Comparison of ENCODE assay signal across 11 cellular contexts in genomic region chrX:149453030-149453429, GRCh38. TPM values are rescaled to one million over a fixed set of nuclear protein-coding genes. Genes with fewer than 3 reads are reported as not detected.
DNase-seq lines count a peak whose midpoint lies in the region; ATAC-seq, FAIRE-seq and TF ChIP-seq lines count a peak whose summit lies in the region.
"Had no signal": no experiment of that assay in that cellular context is flagged by ENCODE, and none has a peak within 500 bp of the region (broad histone marks: within the 10 kb centered on the region; RNA-seq: fewer than 3 reads in every experiment).

No MANE protein-coding gene starts in this region.

- dilution Hi-C loops in endothelial cell of umbilical vein (cut with MboI; ENCODE audit: extremely low pct_ligation_motif_present, low sequenced_read_pairs): no loop called here

- no peaks in the 10 kb centered on the region for H3K79me1 ChIP-seq in trophoblast cell (ENCODE audit: low read length)

- H2AFZ ChIP-seq in endothelial cell of umbilical vein (ENCODE audit: low read depth, low read length) (no peak overlapping the region), trophoblast cell (ENCODE audit: insufficient read depth, low read length, poor library complexity) (no peak overlapping the region)

- peak; percentile 87 for FAIRE-seq in endothelial cell of umbilical vein (lab: Jason Lieb, UNC)
- FAIRE-seq: TTC549 had no signal

- H3K9ac ChIP-seq in endothelial cell of umbilical vein (replicated peaks; ENCODE audit: extremely low read depth, insufficient read depth, low read length) (no peak overlapping the region), trophoblast cell (ENCODE audit: low read length) (no peak overlapping the region)

- H2BK120ac ChIP-seq in trophoblast cell (ENCODE audit: insufficient read depth, low read length, poor library complexity): no peak overlapping the region

- intact Hi-C loops in endothelial cell of umbilical vein (cut with micrococcal nuclease): no loop called here

- H3K18ac ChIP-seq in trophoblast cell (ENCODE audit: low read length): no peak overlapping the region

- no peak overlapping the region for H4K91ac ChIP-seq in trophoblast cell (ENCODE audit: low read depth, low read length)

- no TSS peak for BruUV-seq in endothelial cell of umbilical vein (replicated peaks; lab: Mats Ljungman, UMichigan)

- no peaks in the 10 kb centered on the region for H3K9me1 ChIP-seq in endothelial cell of umbilical vein (replicated peaks; ENCODE audit: control insufficient read depth, extremely low read depth, insufficient read depth, low read length)

- H3K36me3 ChIP-seq in endothelial cell of umbilical vein (ENCODE audit: control insufficient read depth in 2 of 2, extremely low read depth in 1 of 2, insufficient read depth in 2 of 2, low read length in 2 of 2) (no peaks in the 10 kb centered on the region), trophoblast cell (ENCODE audit: control insufficient read depth in 1 of 2, insufficient read depth in 2 of 2, low read length in 2 of 2) (no peaks in the 10 kb centered on the region)
- H3K36me3 ChIP-seq: neutrophil had no signal

- H2BK12ac ChIP-seq in trophoblast cell (ENCODE audit: low read length): no peak overlapping the region

- H3K27me3 ChIP-seq in endothelial cell of umbilical vein (ENCODE audit: control insufficient read depth in 2 of 2, insufficient read depth in 2 of 2, low read length in 2 of 2) (no peaks in the 10 kb centered on the region), trophoblast cell (ENCODE audit: insufficient read depth, low read length) (no peaks in the 10 kb centered on the region)
- H3K27me3 ChIP-seq: neutrophil had no signal

- H4K12ac ChIP-seq in trophoblast cell (ENCODE audit: low read depth, low read length): no peak overlapping the region

- CTCF ChIA-PET in endothelial cell of umbilical vein (lab: Charles Lee): no interaction called here

- TF ChIP-seq POLR2A in endothelial cell of umbilical vein (IDR thresholded peaks at IDR 0.05; ENCODE audit: low read depth, low read length): no peak

- H3K23ac ChIP-seq in trophoblast cell (ENCODE audit: low read length): no peak overlapping the region

- H4K8ac ChIP-seq in trophoblast cell (ENCODE audit: low read depth, low read length): no peak overlapping the region

- TF ChIP-seq CTCF in endothelial cell of umbilical vein (IDR thresholded peaks at IDR 0.05; ENCODE audit: extremely low read depth in 1 of 2, insufficient read depth in 1 of 2, low read depth in 1 of 2, low read length in 2 of 2): no peak

- H3K4me1 ChIP-seq in endothelial cell of umbilical vein (ENCODE audit: control insufficient read depth, extremely low read depth, insufficient read depth, low read length): peaks cover 3% of the 10 kb centered on the region
- H3K4me1 ChIP-seq in trophoblast cell (ENCODE audit: control insufficient read depth in 1 of 2, insufficient read depth in 2 of 2, low read length in 2 of 2): no peaks in the 10 kb centered on the region

- no peaks in the 10 kb centered on the region for H3K9me3 ChIP-seq in endothelial cell of umbilical vein (replicated peaks; ENCODE audit: control insufficient read depth, insufficient read depth, low read length)
- H3K9me3 ChIP-seq in trophoblast cell (ENCODE audit: insufficient read depth, low read depth, low read length): no peaks in the 10 kb centered on the region
- H3K9me3 ChIP-seq: neutrophil had no signal

- POLR2A ChIA-PET in endothelial cell of umbilical vein (lab: Charles Lee): no interaction called here

- H3K79me2 ChIP-seq in endothelial cell of umbilical vein (ENCODE audit: control insufficient read depth, insufficient read depth, low read length) (no peaks in the 10 kb centered on the region), trophoblast cell (ENCODE audit: control insufficient read depth, insufficient read depth, low read length, poor library complexity) (no peaks in the 10 kb centered on the region)

- no peaks in the 10 kb centered on the region for H4K20me1 ChIP-seq in endothelial cell of umbilical vein (replicated peaks; ENCODE audit: control insufficient read depth, extremely low read depth, insufficient read depth, low read length)

- no peak overlapping the region for H3K14ac ChIP-seq in trophoblast cell (ENCODE audit: low read length)

- H3K27ac ChIP-seq in endothelial cell of umbilical vein (ENCODE audit: insufficient read depth, low read depth, low read length) (no peak overlapping the region), trophoblast cell (ENCODE audit: low read depth, low read length) (no peak overlapping the region)
- H3K27ac ChIP-seq: epithelial cell of prostate, neutrophil had no signal

- no peak overlapping the region for H2AK5ac ChIP-seq in trophoblast cell (ENCODE audit: low read length)

- H3K4me3 ChIP-seq in endothelial cell of umbilical vein (replicated peaks in 1 of 3; ENCODE audit: insufficient read depth in 1 of 3, low read depth in 1 of 3, low read length in 3 of 3) (no peak overlapping the region), trophoblast cell (ENCODE audit: low read depth, low read length) (no peak overlapping the region)

- H2BK5ac ChIP-seq in trophoblast cell (ENCODE audit: low read depth, low read length, poor library complexity): no peak overlapping the region

- DNase-seq in H4 (ENCODE audit: low spot score) (peak; percentile 30), RKO (ENCODE audit: low spot score) (peak; percentile 54), endothelial cell of umbilical vein (ENCODE audit: low read depth, low spot score) (peak; percentile 19), trophoblast cell (peak; percentile 36 to 59), iPS-NIHi11 (ENCODE audit: low spot score) (no peak)
- DNase-seq: NCI-H187 had no signal

- H3K4me2 ChIP-seq in endothelial cell of umbilical vein (ENCODE audit: insufficient read depth, low read length) (no peak overlapping the region), trophoblast cell (ENCODE audit: low read length) (no peak overlapping the region)

- H3K4ac ChIP-seq in trophoblast cell (ENCODE audit: low read depth, low read length): no peak overlapping the region

- no CpG with 5 or more reads among the region's 2 CpGs for WGBS in trophoblast cell (ENCODE audit: extremely low coverage, insufficient coverage, insufficient read length)

- ATAC-seq in HG02885 (IDR thresholded peaks at IDR 0.05; ENCODE audit: poor library complexity, unreplicated experiment): no peak
- ATAC-seq in GM19455 (IDR thresholded peaks at IDR 0.05; ENCODE audit: unreplicated experiment): no peak

TF ChIP-seq in endothelial cell of umbilical vein, 7 proteins besides CTCF, POLR2A, EP300 and RAD21:
- TF ChIP-seq MYC (IDR thresholded peaks at IDR 0.05; ENCODE audit: low read depth, low read length): no peak
- peak; percentile 68 for TF ChIP-seq FOS (IDR thresholded peaks at IDR 0.05; ENCODE audit: borderline replicate concordance, insufficient read depth, low read length)
- TF ChIP-seq JUN (IDR thresholded peaks at IDR 0.05; ENCODE audit: borderline replicate concordance, insufficient read depth, insufficient read length, low read depth): peak; percentile 43
- no peak for TF ChIP-seq EZH2 (IDR thresholded peaks at IDR 0.05; ENCODE audit: borderline replicate concordance, low read depth, low read length, severe bottlenecking)
TF ChIP-seq in endothelial cell of umbilical vein: peak in this region for 2.

RNA-seq across cellular contexts. Expression of gene IDS, which starts 52.1 kb away (rescaled TPM):
- total RNA-seq in H4 (2014; rRNA removed; shearing (Covaris generic)): 67.1 and 75.1 TPM in 2 replicates
- total RNA-seq in endothelial cell of umbilical vein: 35.2 and 42.2 TPM in 2 replicates
- 42.9 and 44.0 TPM in 2 replicates for polyA plus RNA-seq in endothelial cell of umbilical vein
- polyA plus RNA-seq in endothelial cell of umbilical vein (2011; cell fraction: cytosol; rRNA removed): 41.1 and 42.8 TPM in 2 replicates
- polyA plus RNA-seq in endothelial cell of umbilical vein (2011; cell fraction: nucleus; rRNA removed): 44.1 and 46.1 TPM in 2 replicates
- 39.4 and 43.7 TPM in 2 replicates for polyA plus RNA-seq in endothelial cell of umbilical vein (2012)
- polyA minus RNA-seq in endothelial cell of umbilical vein: 56.8 and 73.5 TPM in 2 replicates
- polyA minus RNA-seq in endothelial cell of umbilical vein (2011; cell fraction: cytosol; rRNA and poly(A)+ RNA removed): 4.5 TPM
- polyA minus RNA-seq in endothelial cell of umbilical vein (2011; cell fraction: nucleus; rRNA and poly(A)+ RNA removed): 27.7 and 31.7 TPM in 2 replicates
- 72.3 and 73.8 TPM in 2 replicates for polyA plus RNA-seq in trophoblast cell (2013)
